In genomic region chr11:12716816-12717215, GRCh38 we compare ENCODE assay signal across 15 cellular contexts.
"Had no signal": no experiment of that assay in that cellular context is flagged by ENCODE, and none has a peak within 500 bp of the region (broad histone marks: within the 10 kb centered on the region; RNA-seq: fewer than 3 reads in every experiment).

No MANE protein-coding gene starts in this region.

- H3K36me3 ChIP-seq: left lung, right lobe of liver, upper lobe of left lung had no signal

- H3K27ac ChIP-seq: dorsolateral prefrontal cortex, left lung, right lobe of liver, upper lobe of left lung, VCaP had no signal

- H3K4me1 ChIP-seq: left lung had no signal

- H3K27me3 ChIP-seq: dorsolateral prefrontal cortex, left lung, right lobe of liver, upper lobe of left lung had no signal

- H3K4me3 ChIP-seq: dorsolateral prefrontal cortex, left lung, right lobe of liver, upper lobe of left lung had no signal

- H3K9me3 ChIP-seq: left lung, right lobe of liver, upper lobe of left lung had no signal

- DNase-seq: activated CD4-positive, alpha-beta memory T cell treated with anti-CD3 and anti-CD28 coated beads, Interleukin-2, amount 10 ng/mL, durations not matched to agents 7 days and 5 days; activated CD4-positive, alpha-beta T cell treated with anti-CD3 and anti-CD28 coated beads for 36 hours; activated gamma-delta T cell; activated naive CD8-positive, alpha-beta T cell treated with anti-CD3 and anti-CD28 coated beads for 36 hours; activated T-cell treated with anti-CD3 and anti-CD28 coated beads, Interleukin-2, amount 50 U/mL, for 48 hours; dorsolateral prefrontal cortex; left lung; naive B cell; right lobe of liver; stimulated activated CD4-positive, alpha-beta T cell treated with anti-CD3 and anti-CD28 coated beads, Interleukin-2, amount 100 ng/mL, for 24 hours; stimulated activated naive B cell treated with anti-CD40 and anti-IgM and Interleukin-4, amounts not matched to agents 10 μg/mL and 1 μg/mL and 100 μg/mL, for 72 hours; T-cell; T1000; upper lobe of left lung had no signal

- ATAC-seq: activated CD4-positive, alpha-beta T cell treated with anti-CD3 and anti-CD28 coated beads for 36 hours; left lung; stimulated activated naive B cell treated with anti-CD40 and anti-IgM and Interleukin-4, amounts not matched to agents 10 μg/mL and 1 μg/mL and 100 μg/mL, for 72 hours had no signal
